ENCODE assay signal across 21 cellular contexts in genomic region chr4:79685542-79685941, GRCh38.
DNase-seq lines count a peak whose midpoint lies in the region; ATAC-seq and TF ChIP-seq lines count a peak whose summit lies in the region.
"Had no signal": no experiment of that assay in that cellular context is flagged by ENCODE, and none has a peak within 500 bp of the region (broad histone marks: within the 10 kb centered on the region; RNA-seq: fewer than 3 reads in every experiment).

No MANE protein-coding gene starts in this region.

- H3K27ac ChIP-seq in OCI-LY3 (ENCODE audit: low read length): no peak overlapping the region
- no peak overlapping the region for H3K27ac ChIP-seq in mesenchymal stem cell (ENCODE audit: low read length, poor library complexity, severe bottlenecking)
- H3K27ac ChIP-seq: BLaER1 had no signal

- no peak for DNase-seq in mesenchymal stem cell
- no peak for DNase-seq in activated gamma-delta T cell treated with Interleukin-2 at 50 U/mL for 16 hours
- no peak for DNase-seq in HEK293T (ENCODE audit: extremely low spot score)
- no peak for DNase-seq in activated effector memory CD4-positive, alpha-beta T cell treated with Interleukin-2 at 50 U/mL for 16 hours
- no peak for DNase-seq in activated CD4-positive, CD25-positive, alpha-beta regulatory T cell (lab: John Stamatoyannopoulos, UW)
- DNase-seq: 8988T; ACHN; BE2C; C1 segment of cervical spinal cord; CD4-positive, alpha-beta memory T cell; CD8-positive, alpha-beta memory T cell; COR-L47; DMS 273 treated with DMSO at 0.1 percent for 48 hours; DMS153; DMS53; DMS79; GF-D8 had no signal

- H3K23ac ChIP-seq in mesenchymal stem cell (ENCODE audit: low read length in 2 of 2): no peak overlapping the region

- no peaks in the 10 kb centered on the region for H3K9me2 ChIP-seq in Loucy (replicated peaks; ENCODE audit: low read depth, low read length)

- H2BK15ac ChIP-seq in mesenchymal stem cell (ENCODE audit: low read depth, poor library complexity, severe bottlenecking): peak overlapping the region; percentile 16

- H2AFZ ChIP-seq in Loucy (ENCODE audit: low read length): peak overlapping the region; percentile 37
- H2AFZ ChIP-seq in OCI-LY3 (ENCODE audit: low read depth, low read length): peak overlapping the region; percentile 26; the same call in 1 of the 2 replicates
- no peak overlapping the region for H2AFZ ChIP-seq in mesenchymal stem cell (ENCODE audit: low read depth, low read length)

- no peak overlapping the region for H3K4ac ChIP-seq in mesenchymal stem cell (ENCODE audit: low read depth in 1 of 2, low read length in 2 of 2)

- no peak overlapping the region for H3K9ac ChIP-seq in Loucy (ENCODE audit: low read depth, low read length, poor library complexity, severe bottlenecking)
- H3K9ac ChIP-seq in OCI-LY3 (ENCODE audit: low read length): no peak overlapping the region
- no peak overlapping the region for H3K9ac ChIP-seq in mesenchymal stem cell (ENCODE audit: low read length)
- H3K9ac ChIP-seq: BLaER1 had no signal

- peaks cover 15% of the 10 kb centered on the region for H3K4me1 ChIP-seq in Loucy (ENCODE audit: insufficient read depth, low read length, poor library complexity, severe bottlenecking)
- peaks cover 16% of the 10 kb centered on the region for H3K4me1 ChIP-seq in OCI-LY3 (ENCODE audit: low read length)
- H3K4me1 ChIP-seq in mesenchymal stem cell (ENCODE audit: control insufficient read depth, insufficient read depth, low read depth, low read length): peaks cover 4% of the 10 kb centered on the region
- H3K4me1 ChIP-seq: BE2C, BLaER1 had no signal

- H4K8ac ChIP-seq in mesenchymal stem cell (ENCODE audit: low read length): no peak overlapping the region

- H4K91ac ChIP-seq in mesenchymal stem cell (ENCODE audit: low read length): no peak overlapping the region

- H3K18ac ChIP-seq in mesenchymal stem cell (ENCODE audit: low read depth in 1 of 2, low read length in 2 of 2): no peak overlapping the region

- H3K79me1 ChIP-seq in mesenchymal stem cell (replicated peaks; ENCODE audit: low read length, poor library complexity, severe bottlenecking): no peaks in the 10 kb centered on the region

- ATAC-seq in GM18867 (IDR thresholded peaks at IDR 0.05; ENCODE audit: unreplicated experiment): peak; percentile 61

- 97% methylated on average over 2 of the region's 2 CpGs for WGBS in mesenchymal stem cell

- H3K36me3 ChIP-seq in Loucy (ENCODE audit: insufficient read depth, low read length): no peaks in the 10 kb centered on the region
- H3K36me3 ChIP-seq in OCI-LY3 (replicated peaks; ENCODE audit: low read depth, low read length): no peaks in the 10 kb centered on the region
- no peaks in the 10 kb centered on the region for H3K36me3 ChIP-seq in mesenchymal stem cell (ENCODE audit: control insufficient read depth in 1 of 2, insufficient read depth in 2 of 2, low read depth in 1 of 2, low read length in 2 of 2)
- H3K36me3 ChIP-seq: BE2C, BLaER1 had no signal

- H3K14ac ChIP-seq in mesenchymal stem cell (ENCODE audit: low read length in 2 of 2): no peak overlapping the region

- no peaks in the 10 kb centered on the region for H3K9me3 ChIP-seq in Loucy (ENCODE audit: insufficient read depth, low read depth, low read length)
- H3K9me3 ChIP-seq in OCI-LY3 (ENCODE audit: insufficient read depth, low read length): no peaks in the 10 kb centered on the region
- H3K9me3 ChIP-seq in mesenchymal stem cell (ENCODE audit: control insufficient read depth, low read length): no peaks in the 10 kb centered on the region
- H3K9me3 ChIP-seq: BE2C, BLaER1 had no signal

- POLR2A ChIA-PET in HEK293T (lab: Yijun Ruan, JAX): no interaction called here

- H3K79me2 ChIP-seq in Loucy (ENCODE audit: insufficient read depth, low read length) (no peaks in the 10 kb centered on the region), OCI-LY3 (ENCODE audit: low read length) (no peaks in the 10 kb centered on the region)

- H2BK12ac ChIP-seq in mesenchymal stem cell (ENCODE audit: low read length in 2 of 2): no peak overlapping the region

- no peaks in the 10 kb centered on the region for H3F3A ChIP-seq in Loucy (ENCODE audit: low read depth)

- no peak overlapping the region for H2BK5ac ChIP-seq in mesenchymal stem cell (ENCODE audit: low read depth, low read length, poor library complexity, severe bottlenecking)

- H3K4me3 ChIP-seq in Loucy (ENCODE audit: low read length, poor library complexity, severe bottlenecking) (no peak overlapping the region), OCI-LY3 (ENCODE audit: low read length) (no peak overlapping the region), mesenchymal stem cell (ENCODE audit: insufficient read depth in 1 of 2, low read depth in 1 of 2, low read length in 2 of 2) (no peak overlapping the region)
- H3K4me3 ChIP-seq: BLaER1 had no signal

- CTCF ChIA-PET in HEK293T (lab: Yijun Ruan, JAX): no interaction called here

- no peaks in the 10 kb centered on the region for H3K27me3 ChIP-seq in Loucy (ENCODE audit: insufficient read depth, low read length, poor library complexity, severe bottlenecking)
- no peaks in the 10 kb centered on the region for H3K27me3 ChIP-seq in OCI-LY3 (ENCODE audit: low read depth, low read length)
- H3K27me3 ChIP-seq in mesenchymal stem cell (ENCODE audit: control insufficient read depth in 1 of 2, insufficient read depth in 1 of 2, low read length in 2 of 2): no peaks in the 10 kb centered on the region
- H3K27me3 ChIP-seq: BE2C, BLaER1 had no signal

- no peaks in the 10 kb centered on the region for H4K20me1 ChIP-seq in Loucy (ENCODE audit: insufficient read depth, low read length, poor library complexity, severe bottlenecking)
- H4K20me1 ChIP-seq in OCI-LY3 (ENCODE audit: insufficient read depth, low read length): no peaks in the 10 kb centered on the region
- H4K20me1 ChIP-seq: BLaER1 had no signal

- TF ChIP-seq CTCF in Loucy (conservative IDR thresholded peaks at IDR 0.05; ENCODE audit: low read length): no peak
- TF ChIP-seq CTCF in OCI-LY3 (IDR thresholded peaks at IDR 0.05; ENCODE audit: low read depth, low read length): no peak

- peak overlapping the region; percentile 1 for H3K4me2 ChIP-seq in Loucy (ENCODE audit: low read depth, low read length, poor library complexity, severe bottlenecking)
- peak overlapping the region; percentile 31 for H3K4me2 ChIP-seq in OCI-LY3 (ENCODE audit: low read length)
- no peak overlapping the region for H3K4me2 ChIP-seq in mesenchymal stem cell (ENCODE audit: low read length, poor library complexity, severe bottlenecking)
- H3K4me2 ChIP-seq: BLaER1 had no signal

- no peak overlapping the region for H2BK120ac ChIP-seq in mesenchymal stem cell (ENCODE audit: low read depth, low read length)

- no peak overlapping the region for H2AK5ac ChIP-seq in mesenchymal stem cell (ENCODE audit: low read length, severe bottlenecking)

TF ChIP-seq in HEK293T, 16 proteins besides CTCF, POLR2A, EP300 and RAD21:
- TF ChIP-seq FOXA1 (IDR thresholded peaks at IDR 0.05) (no peak), HDGF (IDR thresholded peaks at IDR 0.05; ENCODE audit: borderline replicate concordance) (no peak), PKNOX1 (IDR thresholded peaks at IDR 0.05) (no peak), NFRKB (IDR thresholded peaks at IDR 0.05) (no peak), SUZ12 (IDR thresholded peaks at IDR 0.05) (no peak), ELF4 (IDR thresholded peaks at IDR 0.05) (no peak), L3MBTL2 (conservative IDR thresholded peaks at IDR 0.05) (no peak), BHLHE40 (IDR thresholded peaks at IDR 0.05; ENCODE audit: borderline replicate concordance) (no peak), TARDBP (IDR thresholded peaks at IDR 0.05) (no peak), ARNT (IDR thresholded peaks at IDR 0.05) (no peak), CTBP1 (IDR thresholded peaks at IDR 0.05; ENCODE audit: borderline replicate concordance) (no peak)
